ENCODE assay signal across 1 cellular context in the genomic region with DNA sequence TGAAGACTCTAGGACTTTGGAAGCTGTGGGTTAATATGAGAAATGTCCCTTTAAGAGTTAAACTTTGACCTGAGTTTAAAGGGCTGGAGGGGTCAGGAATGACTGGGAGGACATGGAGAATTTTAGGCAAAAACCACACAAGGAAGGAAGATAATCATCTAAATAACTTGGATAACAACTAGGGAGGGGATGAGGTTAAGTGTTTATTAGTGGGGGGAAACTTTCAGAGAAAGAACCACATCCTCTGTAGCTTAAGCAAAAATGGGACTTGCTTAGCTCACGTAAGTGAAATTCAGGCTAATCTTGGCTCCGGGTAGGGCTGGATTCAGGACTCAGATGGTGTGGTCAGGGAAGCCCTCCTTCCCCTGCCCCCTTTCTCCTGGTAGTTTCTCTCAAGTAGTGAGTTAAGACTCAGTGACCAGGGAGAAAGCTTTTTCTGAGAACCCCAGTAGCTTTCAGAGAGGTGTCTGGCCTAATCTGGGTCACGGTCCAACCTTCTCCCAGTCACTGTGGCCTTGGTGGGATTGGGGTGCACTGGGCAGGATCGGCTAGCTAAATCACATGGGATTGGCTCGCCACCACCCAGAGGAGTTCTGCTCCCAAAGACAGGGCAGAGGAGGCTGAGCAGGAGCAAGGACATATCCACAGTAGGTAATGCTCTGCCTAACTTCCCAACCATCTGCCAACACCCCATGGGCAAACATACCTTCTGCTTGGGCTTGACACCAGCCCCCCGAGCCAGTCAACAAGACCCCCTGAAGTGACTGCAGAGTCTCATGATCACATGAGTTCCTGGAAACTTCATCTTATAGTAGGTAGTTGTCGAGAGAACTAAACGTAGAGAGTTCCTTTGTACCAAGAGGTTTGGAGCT.
TF ChIP-seq lines count a peak whose summit lies in the region.

No MANE protein-coding gene starts in this region.

TF ChIP-seq in GM23338, 12 proteins besides CTCF, POLR2A, EP300 and RAD21 (continued from another document):
- TF ChIP-seq, protein P1, sequence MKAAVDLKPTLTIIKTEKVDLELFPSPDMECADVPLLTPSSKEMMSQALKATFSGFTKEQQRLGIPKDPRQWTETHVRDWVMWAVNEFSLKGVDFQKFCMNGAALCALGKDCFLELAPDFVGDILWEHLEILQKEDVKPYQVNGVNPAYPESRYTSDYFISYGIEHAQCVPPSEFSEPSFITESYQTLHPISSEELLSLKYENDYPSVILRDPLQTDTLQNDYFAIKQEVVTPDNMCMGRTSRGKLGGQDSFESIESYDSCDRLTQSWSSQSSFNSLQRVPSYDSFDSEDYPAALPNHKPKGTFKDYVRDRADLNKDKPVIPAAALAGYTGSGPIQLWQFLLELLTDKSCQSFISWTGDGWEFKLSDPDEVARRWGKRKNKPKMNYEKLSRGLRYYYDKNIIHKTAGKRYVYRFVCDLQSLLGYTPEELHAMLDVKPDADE (IDR thresholded peaks at IDR 0.05), result no peak
